In the genomic region with DNA sequence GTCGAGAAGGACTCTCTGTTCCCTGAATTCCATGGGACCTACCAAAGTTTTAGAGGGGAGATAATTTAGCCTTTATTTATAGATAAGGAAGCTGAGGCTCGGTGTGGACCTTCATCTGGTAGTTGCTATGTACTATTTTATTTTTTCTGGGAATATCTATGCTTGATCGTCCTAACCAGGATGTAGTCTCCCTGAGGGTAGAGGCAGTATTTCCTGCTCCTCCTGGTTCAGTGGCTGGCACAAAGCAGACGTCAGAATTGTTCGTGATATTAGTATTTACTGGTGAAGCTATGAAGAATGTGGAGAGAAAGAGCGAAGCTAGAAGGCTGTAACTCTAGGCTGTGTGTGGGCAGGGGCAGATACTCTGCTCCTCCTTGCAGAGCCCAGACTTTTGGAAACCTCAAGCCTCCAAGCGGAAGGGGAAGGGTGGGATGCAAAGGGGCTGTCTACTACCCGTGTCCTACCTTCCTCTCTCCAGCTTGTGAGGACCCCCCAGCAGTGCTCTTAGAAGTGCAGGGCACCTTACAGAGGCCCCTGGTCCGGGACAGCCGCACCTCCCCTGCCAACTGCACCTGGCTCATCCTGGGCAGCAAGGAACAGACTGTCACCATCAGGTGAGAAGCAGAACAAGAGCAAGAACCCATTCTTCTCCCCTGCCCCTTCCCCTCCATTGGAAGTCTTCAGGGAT, we compare ENCODE assay signal across 8 cellular contexts. TPM values are rescaled to one million over a fixed set of nuclear protein-coding genes. Genes with fewer than 3 reads are reported as not detected.
DNase-seq lines count a peak whose midpoint lies in the region; ATAC-seq and TF ChIP-seq lines count a peak whose summit lies in the region.

No MANE protein-coding gene starts in this region.

- H3K36me3 ChIP-seq in HAP-1 (replicated peaks) = peaks cover 7% of the 10 kb centered on the region; the same call in 1 of the 2 replicates
- H3K36me3 ChIP-seq in smooth muscle cell (ENCODE audit: low read depth) = no peaks in the 10 kb centered on the region

- H2AFZ ChIP-seq in smooth muscle cell (ENCODE audit: low read depth) = peak overlapping the region; percentile 87

- peak overlapping the region; percentile 82 for H3K9ac ChIP-seq in smooth muscle cell (ENCODE audit: low read depth)

- intact Hi-C loops in activated CD8-positive, alpha-beta T cell treated with anti-CD3 and anti-CD28 coated beads for 36 hours (cut with micrococcal nuclease) = loop anchor here (5.0 kb wide), 1 partner anchor 44 kb away; the partner anchor contains the start of gene RBM23

- no peak for DNase-seq in HAP-1 (ENCODE audit: low spot score in 2 of 2)
- no peak for DNase-seq in activated CD8-positive, alpha-beta T cell treated with anti-CD3 and anti-CD28 coated beads for 36 hours
- no peak for DNase-seq in smooth muscle cell (lab: John Stamatoyannopoulos, UW; ENCODE audit: unreplicated experiment)
- DNase-seq in 8988T = no peak
- no peak for DNase-seq in NAMALWA (ENCODE audit: low spot score)
- DNase-seq in stimulated activated CD8-positive, alpha-beta memory T cell treated with anti-CD3 and anti-CD28 coated beads, Interleukin-4, amount 100 ng/mL, for 48 hours = no peak
- DNase-seq in A172 (ENCODE audit: low spot score) = no peak

- peaks cover 11% of the 10 kb centered on the region for H3K36me3 Mint-ChIP-seq in activated CD8-positive, alpha-beta T cell treated with anti-CD3 and anti-CD28 coated beads for 36 hours (ENCODE audit: low read depth)

- H3K27ac ChIP-seq in smooth muscle cell (ENCODE audit: low read depth) = peak overlapping the region; percentile 90

- H3K4me1 ChIP-seq in HAP-1 (peaks cover 13% of the 10 kb centered on the region), smooth muscle cell (ENCODE audit: low read depth) (peaks cover 12% of the 10 kb centered on the region)

- H3F3A ChIP-seq in smooth muscle cell (ENCODE audit: low read depth) = peaks cover 11% of the 10 kb centered on the region

- H3K4me3 Mint-ChIP-seq in activated CD8-positive, alpha-beta T cell treated with anti-CD3 and anti-CD28 coated beads for 36 hours = peak overlapping the region; percentile 93

- POLR2A ChIA-PET in activated CD8-positive, alpha-beta T cell treated with anti-CD3 and anti-CD28 coated beads for 36 hours (lab: Charles Lee) = interaction anchor here (0.6 to 4.2 kb wide), 8 partner anchors 11 to 317 kb away, joined by 3 to 16 read pairs (median 5); partner anchors contain the start of genes DAD1, RBM23 and REM2

- no peaks in the 10 kb centered on the region for H3K27me3 Mint-ChIP-seq in activated CD8-positive, alpha-beta T cell treated with anti-CD3 and anti-CD28 coated beads for 36 hours

- no peaks in the 10 kb centered on the region for H4K20me1 ChIP-seq in smooth muscle cell (ENCODE audit: low read depth)

- H3K79me2 ChIP-seq in smooth muscle cell (ENCODE audit: low read depth) = peaks cover 12% of the 10 kb centered on the region

- peak; percentile 28 for TF ChIP-seq CTCF in activated CD8-positive, alpha-beta T cell treated with anti-CD3 and anti-CD28 coated beads for 36 hours (IDR thresholded peaks at IDR 0.05)
- no peak for TF ChIP-seq CTCF in smooth muscle cell (IDR thresholded peaks at IDR 0.05; ENCODE audit: borderline replicate concordance, insufficient read depth, poor library complexity, severe bottlenecking)

- peak overlapping the region; percentile 88 for H3K4me2 ChIP-seq in smooth muscle cell

- WGBS in smooth muscle cell (ENCODE audit: low lambda C conversion rate) = 59% methylated on average over 10 of the region's 10 CpGs

- H3K9me3 ChIP-seq in HAP-1 (no peaks in the 10 kb centered on the region), smooth muscle cell (replicated peaks; ENCODE audit: low read depth) (no peaks in the 10 kb centered on the region)

- H3K4me1 Mint-ChIP-seq in activated CD8-positive, alpha-beta T cell treated with anti-CD3 and anti-CD28 coated beads for 36 hours (ENCODE audit: low read depth) = peaks cover 25% of the 10 kb centered on the region

- CTCF ChIA-PET in activated CD8-positive, alpha-beta T cell treated with anti-CD3 and anti-CD28 coated beads for 36 hours (lab: Charles Lee) = interaction anchor here (0.5 to 6.2 kb wide), 37 partner anchors 12 to 470 kb away, joined by 3 to 187 read pairs (median 5); partner anchors contain the start of genes HAUS4, OXA1L, PRMT5 and RBM23

- H3K27ac Mint-ChIP-seq in activated CD8-positive, alpha-beta T cell treated with anti-CD3 and anti-CD28 coated beads for 36 hours = peak overlapping the region; percentile 79

- in situ Hi-C loops in HAP-1 (cut with MboI; ENCODE audit: low sequenced_read_pairs) = loop anchor here (25.0 kb wide), 1 partner anchor 486 kb away; no protein-coding TSS in a partner anchor

- H3K4me3 ChIP-seq in HAP-1 = peak overlapping the region; percentile 74
- H3K4me3 ChIP-seq in iPS-11a (ENCODE audit: low read depth, low read length) = peak overlapping the region; percentile 84
- peak overlapping the region; percentile 79 for H3K4me3 ChIP-seq in smooth muscle cell

- H3K27me3 ChIP-seq in HAP-1 (ENCODE audit: low read depth) = no peaks in the 10 kb centered on the region
- no peaks in the 10 kb centered on the region for H3K27me3 ChIP-seq in smooth muscle cell (ENCODE audit: low read depth)

- ATAC-seq in activated CD8-positive, alpha-beta T cell treated with anti-CD3 and anti-CD28 coated beads for 36 hours = no peak

- no peaks in the 10 kb centered on the region for H3K9me3 Mint-ChIP-seq in activated CD8-positive, alpha-beta T cell treated with anti-CD3 and anti-CD28 coated beads for 36 hours

RNA-seq across cellular contexts. Expression of gene LRP10, which starts 1.4 kb away (rescaled TPM):
- total RNA-seq in activated CD8-positive, alpha-beta T cell treated with anti-CD3 and anti-CD28 coated beads for 36 hours = 10 to 100 TPM; 18.7 to 21.0 TPM
- total RNA-seq in smooth muscle cell = 32.4 and 38.8 TPM in 2 replicates
- polyA plus RNA-seq in smooth muscle cell = 81.2 and 87.1 TPM in 2 replicates
- 28.7 and 38.7 TPM in 2 replicates for total RNA-seq in A172 (2014; rRNA removed; shearing (Covaris generic))

RNA-seq across cellular contexts. Expression of gene REM2, which starts 10.0 kb away (rescaled TPM):
- under 1 TPM; 0.20 to 0.27 TPM for total RNA-seq in activated CD8-positive, alpha-beta T cell treated with anti-CD3 and anti-CD28 coated beads for 36 hours
- 0.22 and 2.6 TPM in 2 replicates for total RNA-seq in smooth muscle cell
- 1.6 and 5.9 TPM in 2 replicates for polyA plus RNA-seq in smooth muscle cell
- total RNA-seq in A172 (2014; rRNA removed; shearing (Covaris generic)) = not detected in 2 replicates

RNA-seq across cellular contexts. Expression of gene MMP14, which starts 36.6 kb away (rescaled TPM):
- total RNA-seq in activated CD8-positive, alpha-beta T cell treated with anti-CD3 and anti-CD28 coated beads for 36 hours = 1 to 10 TPM; 1.9 to 3.1 TPM
- 444 and 491 TPM in 2 replicates for total RNA-seq in smooth muscle cell
- 52.3 and 58.1 TPM in 2 replicates for polyA plus RNA-seq in smooth muscle cell
- 82.4 and 92.9 TPM in 2 replicates for total RNA-seq in A172 (2014; rRNA removed; shearing (Covaris generic))

RNA-seq across cellular contexts. Expression of gene MRPL52, which starts 43.3 kb away (rescaled TPM):
- 100 to 1,000 TPM; 122 to 126 TPM for total RNA-seq in activated CD8-positive, alpha-beta T cell treated with anti-CD3 and anti-CD28 coated beads for 36 hours
- 85.8 and 220 TPM in 2 replicates for total RNA-seq in smooth muscle cell
- polyA plus RNA-seq in smooth muscle cell = 274 and 296 TPM in 2 replicates
- 72.1 and 163 TPM in 2 replicates for total RNA-seq in A172 (2014; rRNA removed; shearing (Covaris generic))

RNA-seq across cellular contexts. Expression of gene RBM23, which starts 46.0 kb away (rescaled TPM):
- total RNA-seq in activated CD8-positive, alpha-beta T cell treated with anti-CD3 and anti-CD28 coated beads for 36 hours = 10 to 100 TPM; 46.9 to 55.2 TPM
- 69.8 and 112 TPM in 2 replicates for total RNA-seq in smooth muscle cell
- 59.3 and 72.4 TPM in 2 replicates for polyA plus RNA-seq in smooth muscle cell
- 56.8 and 64.1 TPM in 2 replicates for total RNA-seq in A172 (2014; rRNA removed; shearing (Covaris generic))

Comparison
In these comparisons a context has a peak if more than half of its experiments do, and no peak if none do; other contexts are left out.
1. RNA of gene MMP14, which starts 36.6 kb away (total RNA-seq): 444 to 491 TPM in smooth muscle cell and 82.4 to 92.9 TPM in A172; 1.9 to 3.1 TPM in activated CD8-positive, alpha-beta T cell treated with anti-CD3 and anti-CD28 coated beads for 36 hours; every median in the first group is over 10 times any median in the second.
2. Peak in every context shown above with its lines, with median percentiles within 50 percentile points of each other: H3K4me3 ChIP-seq.